Comparison of ENCODE assay signal across 1 cellular context in genomic region chr18:21980744-21981143, GRCh38.
TF ChIP-seq lines count a peak whose summit lies in the region.

No MANE protein-coding gene starts in this region.

TF ChIP-seq in HepG2, 621 proteins besides CTCF, POLR2A, EP300 and RAD21 (continued from another document and continues in another):
- TF ChIP-seq ZNF574 (CRISPR knock-in tag; IDR thresholded peaks at IDR 0.05) (peak; percentile 43; the same call in 1 of the 2 replicates), ZNF350 (CRISPR knock-in tag; IDR thresholded peaks at IDR 0.05; ENCODE audit: borderline replicate concordance, low read depth) (peak; percentile 50; the same call in 1 of the 2 replicates), SP5 (CRISPR knock-in tag; IDR thresholded peaks at IDR 0.05; ENCODE audit: borderline replicate concordance, low read depth) (peak; percentile 86), ZNF136 (CRISPR knock-in tag; IDR thresholded peaks at IDR 0.05; ENCODE audit: low read depth) (0 out of 2 replicates have a peak, but pooled peaks have one; percentile 72), EHMT2 (IDR thresholded peaks at IDR 0.05; ENCODE audit: borderline replicate concordance, low read depth, low read length) (no peak; the same call in 1 of the 2 replicates), KDM6A (CRISPR knock-in tag; IDR thresholded peaks at IDR 0.05; ENCODE audit: low read depth) (peak; percentile 79), NFYB (CRISPR knock-in tag; IDR thresholded peaks at IDR 0.05) (no peak), ATF4 (CRISPR knock-in tag; IDR thresholded peaks at IDR 0.05) (0 out of 4 replicates have a peak, but pooled peaks of 1 of the 2 experiments have one; percentile 49), SOX6 (IDR thresholded peaks at IDR 0.05) (no peak), SOX6 (CRISPR knock-in tag; IDR thresholded peaks at IDR 0.05) (peak; percentile 93), E2F5 (CRISPR knock-in tag; conservative IDR thresholded peaks at IDR 0.05) (no peak), HOXD1 (CRISPR knock-in tag; IDR thresholded peaks at IDR 0.05) (0 out of 2 replicates have a peak, but pooled peaks have one; percentile 47), ASH2L (IDR thresholded peaks at IDR 0.05; ENCODE audit: insufficient read length, low read depth, low read length) (peak; percentile 34), KLF13 (CRISPR knock-in tag; IDR thresholded peaks at IDR 0.05) (no peak), ZNF331 (CRISPR knock-in tag; IDR thresholded peaks at IDR 0.05) (peak; percentile 67; the same call in 1 of the 2 replicates), FOXO4 (CRISPR knock-in tag; conservative IDR thresholded peaks at IDR 0.05) (no peak), DRAP1 (CRISPR knock-in tag; IDR thresholded peaks at IDR 0.05) (peak; percentile 49; the same call in 1 of the 2 replicates), NR2F1 (CRISPR knock-in tag; IDR thresholded peaks at IDR 0.05) (peak; percentile 87 to 91), MZF1 (CRISPR knock-in tag; IDR thresholded peaks at IDR 0.05; ENCODE audit: borderline replicate concordance) (no peak), NR2C2 (CRISPR knock-in tag; IDR thresholded peaks at IDR 0.05; ENCODE audit: borderline replicate concordance) (peak; percentile 78; the same call in 1 of the 2 replicates), SYNCRIP (IDR thresholded peaks at IDR 0.05; ENCODE audit: insufficient read depth, low read depth, low read length) (no peak), ZFYVE20 (CRISPR knock-in tag; IDR thresholded peaks at IDR 0.05; ENCODE audit: borderline replicate concordance, low read depth) (no peak), MYPOP (CRISPR knock-in tag; IDR thresholded peaks at IDR 0.05) (peak; percentile 78; the same call in 1 of the 2 replicates), ZFX (CRISPR knock-in tag; IDR thresholded peaks at IDR 0.05; ENCODE audit: low read depth) (peak; percentile 65; the same call in 1 of the 2 replicates), ZBTB20 (CRISPR knock-in tag; IDR thresholded peaks at IDR 0.05; ENCODE audit: borderline replicate concordance, low read depth) (peak; percentile 76; the same call in 1 of the 2 replicates), ZNF800 (CRISPR knock-in tag; IDR thresholded peaks at IDR 0.05) (no peak), MAX (IDR thresholded peaks at IDR 0.05) (no peak), TBX2 (CRISPR knock-in tag; IDR thresholded peaks at IDR 0.05; ENCODE audit: borderline replicate concordance) (peak; percentile 95), UBTF (CRISPR knock-in tag; IDR thresholded peaks at IDR 0.05) (peak; percentile 57; the same call in 1 of the 2 replicates), HMGXB3 (CRISPR knock-in tag; IDR thresholded peaks at IDR 0.05; ENCODE audit: borderline replicate concordance) (0 out of 2 replicates have a peak, but pooled peaks have one; percentile 39), ISL2 (CRISPR knock-in tag; IDR thresholded peaks at IDR 0.05) (peak; percentile 59; the same call in 1 of the 2 replicates), FOXP1 (IDR thresholded peaks at IDR 0.05) (0 out of 2 replicates have a peak, but pooled peaks have one; percentile 36), FOXP1 (CRISPR knock-in tag; IDR thresholded peaks at IDR 0.05) (peak; percentile 96), ZFY (CRISPR knock-in tag; IDR thresholded peaks at IDR 0.05) (0 out of 2 replicates have a peak, but pooled peaks have one; percentile 25), PHF20 (CRISPR knock-in tag; IDR thresholded peaks at IDR 0.05) (no peak), ZNF383 (CRISPR knock-in tag; IDR thresholded peaks at IDR 0.05; ENCODE audit: borderline replicate concordance) (no peak), ZSCAN25 (CRISPR knock-in tag; IDR thresholded peaks at IDR 0.05) (peak; percentile 50; the same call in 1 of the 2 replicates), RXRB (CRISPR knock-in tag; IDR thresholded peaks at IDR 0.05; ENCODE audit: borderline replicate concordance) (peak; percentile 91), GABPB1 (CRISPR knock-in tag; IDR thresholded peaks at IDR 0.05) (peak; percentile 13; the same call in 1 of the 2 replicates), ZEB1 (IDR thresholded peaks at IDR 0.05; ENCODE audit: insufficient replicate concordance, low read depth) (peak; percentile 55), ZNF883 (CRISPR knock-in tag; IDR thresholded peaks at IDR 0.05; ENCODE audit: not compliant biosample characterization) (no peak), PITX1 (CRISPR knock-in tag; IDR thresholded peaks at IDR 0.05) (peak; percentile 82), TEAD2 (CRISPR knock-in tag; IDR thresholded peaks at IDR 0.05) (no peak), POGK (CRISPR knock-in tag; conservative IDR thresholded peaks at IDR 0.05) (peak; percentile 61; the same call in 1 of the 2 replicates), PHF21A (CRISPR knock-in tag; IDR thresholded peaks at IDR 0.05) (peak; percentile 96)
